ENCODE assay signal across 14 cellular contexts in genomic region chr12:2282321-2282720, GRCh38.
DNase-seq lines count a peak whose midpoint lies in the region; ATAC-seq and TF ChIP-seq lines count a peak whose summit lies in the region.
"Had no signal": no experiment of that assay in that cellular context is flagged by ENCODE, and none has a peak within 500 bp of the region (broad histone marks: within the 10 kb centered on the region; RNA-seq: fewer than 3 reads in every experiment).

No MANE protein-coding gene starts in this region.

- no peaks in the 10 kb centered on the region for H3K9me3 Mint-ChIP-seq in endothelial cell (ENCODE audit: unreplicated experiment)

- no peak overlapping the region for H3K4ac ChIP-seq in mesendoderm (ENCODE audit: low read depth, low read length)

- ATAC-seq in GM18907 (IDR thresholded peaks at IDR 0.05; ENCODE audit: unreplicated experiment) (no peak), GM21786 (IDR thresholded peaks at IDR 0.05; ENCODE audit: unreplicated experiment) (no peak), body of pancreas (no peak)

- no peaks in the 10 kb centered on the region for H3K79me2 ChIP-seq in mesendoderm (ENCODE audit: control insufficient read depth, insufficient read depth, low read length)

- no peaks in the 10 kb centered on the region for H3K9me3 ChIP-seq in body of pancreas

- H4K8ac ChIP-seq in mesendoderm (ENCODE audit: low read depth, low read length), result no peak overlapping the region

- no peak overlapping the region for H3K4me3 Mint-ChIP-seq in endothelial cell (ENCODE audit: unreplicated experiment)
- H3K4me3 Mint-ChIP-seq: activated CD4-positive, alpha-beta T cell treated with anti-CD3 and anti-CD28 coated beads, Interleukin-2, amount 10 ng/mL, durations not matched to agents 7 days and 5 days; activated T-cell treated with anti-CD3 and anti-CD28 coated beads, Interleukin-2, amount 50 U/mL, for 24 hours had no signal

- no peaks in the 10 kb centered on the region for H3K27me3 Mint-ChIP-seq in endothelial cell (ENCODE audit: unreplicated experiment)

- no peak overlapping the region for H2BK15ac ChIP-seq in mesendoderm (replicated peaks; ENCODE audit: low read depth)

- H3K4me1 ChIP-seq in mesendoderm (ENCODE audit: control insufficient read depth, low read depth, low read length) (peaks cover 2% of the 10 kb centered on the region), body of pancreas (no peaks in the 10 kb centered on the region)

- H3K27ac Mint-ChIP-seq in endothelial cell (ENCODE audit: unreplicated experiment), result no peak overlapping the region
- H3K27ac Mint-ChIP-seq: activated CD4-positive, alpha-beta T cell treated with anti-CD3 and anti-CD28 coated beads, Interleukin-2, amount 10 ng/mL, durations not matched to agents 7 days and 5 days; activated T-cell treated with anti-CD3 and anti-CD28 coated beads, Interleukin-2, amount 50 U/mL, for 24 hours; naive B cell had no signal

- H3K36me3 Mint-ChIP-seq in endothelial cell (ENCODE audit: low read depth, unreplicated experiment), result no peaks in the 10 kb centered on the region

- H3K36me3 ChIP-seq in mesendoderm (ENCODE audit: control insufficient read depth, insufficient read depth, low read length) (no peaks in the 10 kb centered on the region), body of pancreas (replicated peaks in 1 of 2; ENCODE audit: insufficient read depth in 1 of 2, low read depth in 2 of 2) (no peaks in the 10 kb centered on the region)

- H3K27me3 ChIP-seq in mesendoderm (ENCODE audit: insufficient read depth, low read length, poor library complexity) (no peaks in the 10 kb centered on the region), body of pancreas (no peaks in the 10 kb centered on the region)

- H3K4me3 ChIP-seq in AG09309 (ENCODE audit: control insufficient read depth, low read depth, low read length), result no peak overlapping the region
- H3K4me3 ChIP-seq in epithelial cell of proximal tubule (ENCODE audit: low read depth, low read length), result no peak overlapping the region
- no peak overlapping the region for H3K4me3 ChIP-seq in mesendoderm (ENCODE audit: low read length)
- no peak overlapping the region for H3K4me3 ChIP-seq in body of pancreas

- no peak overlapping the region for H2AK5ac ChIP-seq in mesendoderm (ENCODE audit: low read length)

- TF ChIP-seq CTCF in AG09309 (IDR thresholded peaks at IDR 0.05; ENCODE audit: control insufficient read depth, insufficient read depth, low read depth, low read length, missing control alignments) (peak; percentile 7), LNCAP (IDR thresholded peaks at IDR 0.05) (peak; percentile 14; the same call in 1 of the 2 replicates), epithelial cell of proximal tubule (conservative IDR thresholded peaks at IDR 0.05; ENCODE audit: low read depth, low read length) (peak; percentile 52), endothelial cell (IDR thresholded peaks at IDR 0.05; ENCODE audit: unreplicated experiment) (no peak), body of pancreas (IDR thresholded peaks at IDR 0.05) (no peak)

- H3K4me1 Mint-ChIP-seq in endothelial cell (ENCODE audit: unreplicated experiment), result peaks cover 16% of the 10 kb centered on the region
- H3K4me1 Mint-ChIP-seq: activated CD4-positive, alpha-beta T cell treated with anti-CD3 and anti-CD28 coated beads, Interleukin-2, amount 10 ng/mL, durations not matched to agents 7 days and 5 days had no signal

- H3K79me1 ChIP-seq in mesendoderm (ENCODE audit: low read length), result no peaks in the 10 kb centered on the region

- H4K5ac ChIP-seq in mesendoderm (ENCODE audit: low read length), result no peak overlapping the region

- H3K27ac ChIP-seq in mesendoderm (ENCODE audit: low read depth, low read length) (no peak overlapping the region), body of pancreas (no peak overlapping the region)

- DNase-seq in AG09309 (ENCODE audit: low read depth) (no peak), epithelial cell of proximal tubule (ENCODE audit: low read depth) (no peak), mesendoderm (peak; percentile 82), endothelial cell (ENCODE audit: low spot score) (no peak), body of pancreas (no peak)
- DNase-seq: activated CD4-positive, alpha-beta T cell treated with anti-CD3 and anti-CD28 coated beads, Interleukin-2, amount 10 ng/mL, durations not matched to agents 7 days and 5 days; activated T-cell treated with anti-CD3 and anti-CD28 coated beads, Interleukin-2, amount 50 U/mL, for 24 hours; naive B cell; NCI-H187; NCI-H510A treated with DMSO at 0.1 percent for 48 hours; trophoblast cell had no signal

- intact Hi-C loops in body of pancreas (cut with DNase I), result no loop called here

- no peak overlapping the region for H3K56ac ChIP-seq in mesendoderm (ENCODE audit: low read length)

- H2BK120ac ChIP-seq in mesendoderm (ENCODE audit: low read depth, low read length), result no peak overlapping the region

- no peak overlapping the region for H3K4me2 ChIP-seq in mesendoderm (ENCODE audit: low read length)

- H2BK5ac ChIP-seq in mesendoderm (ENCODE audit: low read length), result no peak overlapping the region

- no peak for TF ChIP-seq POLR2A in body of pancreas (IDR thresholded peaks at IDR 0.05)

- no CpG with 5 or more reads among the region's 6 CpGs for WGBS in mesendoderm (ENCODE audit: extremely low coverage, insufficient coverage, low lambda C conversion rate)
- WGBS in body of pancreas, 2 donors, result 66 to 78% methylated on average over 6 of the region's 6 CpGs

- H3K23ac ChIP-seq in mesendoderm (ENCODE audit: low read length), result no peak overlapping the region

- H3K18ac ChIP-seq in mesendoderm (ENCODE audit: low read length), result no peak overlapping the region

- H3K9ac ChIP-seq in mesendoderm (ENCODE audit: low read length), result no peak overlapping the region

Comparison
In these comparisons a context has a peak if more than half of its experiments do, and no peak if none do; other contexts are left out.
1. CTCF ChIP-seq: peak in AG09309 (single experiment), LNCAP (single experiment) and epithelial cell of proximal tubule (single experiment); none in endothelial cell (single experiment) and body of pancreas (0 of 7).